11 cellular contexts compared by ENCODE assay signal in genomic region chrX:120269379-120270035, GRCh38. TPM values are rescaled to one million over a fixed set of nuclear protein-coding genes. Genes with fewer than 3 reads are reported as not detected.
A peak's percentile ranks its signal among the peaks of the same experiment; 100 is the strongest.
DNase-seq lines count a peak whose midpoint lies in the region; ATAC-seq and TF ChIP-seq lines count a peak whose summit lies in the region.
"Had no signal": no experiment of that assay in that cellular context is flagged by ENCODE, and none has a peak within 500 bp of the region (broad histone marks: within the 10 kb centered on the region; RNA-seq: fewer than 3 reads in every experiment).

No MANE protein-coding gene starts in this region.

- H3K9me3 Mint-ChIP-seq in activated T-cell treated with anti-CD3 and anti-CD28 coated beads, Interleukin-2, amount 50 U/mL, for 4 hours: no peaks in the 10 kb centered on the region
- H3K9me3 Mint-ChIP-seq in stimulated activated naive CD8-positive, alpha-beta T cell treated with anti-CD3 and anti-CD28 coated beads, Interleukin-15, amount 100 ng/mL, for 72 hours: no peaks in the 10 kb centered on the region

- in situ Hi-C loops in KBM-7 (cut with MboI; ENCODE audit: low pct_unique_long_range_greater_than_20kb, low sequenced_read_pairs): no loop called here

- POLR2A ChIA-PET in RWPE1 (lab: Yijun Ruan, JAX; ENCODE audit: low non-redundant PET): no interaction called here

- CTCF ChIA-PET in RWPE1 (lab: Yijun Ruan, JAX): no interaction called here

- H3K36me3 Mint-ChIP-seq in activated T-cell treated with anti-CD3 and anti-CD28 coated beads, Interleukin-2, amount 50 U/mL, for 4 hours (ENCODE audit: insufficient read depth): no peaks in the 10 kb centered on the region

- peak overlapping the region; percentile 47 to 74 for H3K27ac Mint-ChIP-seq in stimulated activated naive CD8-positive, alpha-beta T cell treated with anti-CD3 and anti-CD28 coated beads, Interleukin-15, amount 100 ng/mL, for 72 hours

- intact Hi-C loops in left ventricle myocardium superior (cut with micrococcal nuclease): no loop called here

- H3K27me3 Mint-ChIP-seq in activated T-cell treated with anti-CD3 and anti-CD28 coated beads, Interleukin-2, amount 50 U/mL, for 4 hours (ENCODE audit: low read depth): no peaks in the 10 kb centered on the region
- H3K27me3 Mint-ChIP-seq in stimulated activated naive CD8-positive, alpha-beta T cell treated with anti-CD3 and anti-CD28 coated beads, Interleukin-15, amount 100 ng/mL, for 72 hours: no peaks in the 10 kb centered on the region

- no peak for TF ChIP-seq CTCF in RWPE1 (conservative IDR thresholded peaks at IDR 0.05; ENCODE audit: low read depth)

- H3K27ac ChIP-seq in RWPE1: no peak overlapping the region

- H3K4me3 Mint-ChIP-seq in activated T-cell treated with anti-CD3 and anti-CD28 coated beads, Interleukin-2, amount 50 U/mL, for 4 hours: no peak overlapping the region
- no peak overlapping the region for H3K4me3 Mint-ChIP-seq in stimulated activated naive CD8-positive, alpha-beta T cell treated with anti-CD3 and anti-CD28 coated beads, Interleukin-15, amount 100 ng/mL, for 72 hours

- peak; percentile 62 to 67 for ATAC-seq in activated T-cell treated with anti-CD3 and anti-CD28 coated beads, Interleukin-2, amount 50 U/mL, for 4 hours
- ATAC-seq in left ventricle myocardium superior: peak; percentile 43
- peak; percentile 76 for ATAC-seq in stimulated activated naive CD8-positive, alpha-beta T cell treated with anti-CD3 and anti-CD28 coated beads, Interleukin-15, amount 100 ng/mL, for 72 hours
- no peak for ATAC-seq in HG03378 (IDR thresholded peaks at IDR 0.05; ENCODE audit: unreplicated experiment)

- peaks cover 9% of the 10 kb centered on the region for H3K4me1 Mint-ChIP-seq in activated T-cell treated with anti-CD3 and anti-CD28 coated beads, Interleukin-2, amount 50 U/mL, for 4 hours (ENCODE audit: low read depth)
- peaks cover 11% of the 10 kb centered on the region for H3K4me1 Mint-ChIP-seq in stimulated activated naive CD8-positive, alpha-beta T cell treated with anti-CD3 and anti-CD28 coated beads, Interleukin-15, amount 100 ng/mL, for 72 hours

- DNase-seq in activated T-cell treated with anti-CD3 and anti-CD28 coated beads, Interleukin-2, amount 50 U/mL, for 4 hours: no peak
- no peak for DNase-seq in activated T-cell treated with anti-CD3 and anti-CD28 coated beads for 4 hours
- peak; percentile 16 for DNase-seq in RWPE1 (ENCODE audit: low spot score)
- no peak for DNase-seq in left ventricle myocardium superior
- no peak for DNase-seq in stimulated activated naive CD8-positive, alpha-beta T cell treated with anti-CD3 and anti-CD28 coated beads, Interleukin-15, amount 100 ng/mL, for 72 hours
- DNase-seq in GM19238 (ENCODE audit: insufficient read length, low spot score): no peak
- no peak for DNase-seq in KBM-7
- DNase-seq: KG1, NCI-H69, T-helper 2 cell had no signal

RNA-seq across cellular contexts. Expression of gene ZBTB33, which starts 18.9 kb away (rescaled TPM):
- 10 to 100 TPM; 10.7 to 12.9 (median 11.4) TPM for total RNA-seq in activated T-cell treated with anti-CD3 and anti-CD28 coated beads, Interleukin-2, amount 50 U/mL, for 4 hours
- 6.4 TPM for total RNA-seq in left ventricle myocardium superior

RNA-seq across cellular contexts. Expression of gene TMEM255A, which starts 41.8 kb away (rescaled TPM):
- not detected for total RNA-seq in activated T-cell treated with anti-CD3 and anti-CD28 coated beads, Interleukin-2, amount 50 U/mL, for 4 hours
- total RNA-seq in left ventricle myocardium superior: 0.72 TPM
